ENCODE assay signal across 1 cellular context in genomic region chr19:45477216-45477615, GRCh38.
TF ChIP-seq lines count a peak whose summit lies in the region.

No MANE protein-coding gene starts in this region.

TF ChIP-seq in IMR-90, 13 proteins besides CTCF, POLR2A, EP300 and RAD21:
- TF ChIP-seq MAZ (IDR thresholded peaks at IDR 0.05; ENCODE audit: borderline replicate concordance, low read depth, low read length) (no peak), SMC3 (IDR thresholded peaks at IDR 0.05; ENCODE audit: low read depth, low read length) (no peak), RFX5 (IDR thresholded peaks at IDR 0.05; ENCODE audit: low read depth, low read length) (no peak), MXI1 (IDR thresholded peaks at IDR 0.05; ENCODE audit: borderline replicate concordance, low read depth, low read length) (no peak), BHLHE40 (IDR thresholded peaks at IDR 0.05; ENCODE audit: low read depth, low read length) (no peak), CEBPB (IDR thresholded peaks at IDR 0.05; ENCODE audit: low read depth, low read length) (no peak), RCOR1 (IDR thresholded peaks at IDR 0.05; ENCODE audit: insufficient replicate concordance, low read length) (no peak), USF2 (IDR thresholded peaks at IDR 0.05; ENCODE audit: low read depth, low read length) (no peak), FOS (IDR thresholded peaks at IDR 0.05; ENCODE audit: low read depth, low read length) (no peak), ELK1 (IDR thresholded peaks at IDR 0.05; ENCODE audit: borderline replicate concordance, low read depth, low read length) (no peak), NFE2L2 (IDR thresholded peaks at IDR 0.05; ENCODE audit: low read depth, low read length) (no peak), CHD1 (IDR thresholded peaks at IDR 0.05; ENCODE audit: low read depth, low read length) (no peak), MAFK (IDR thresholded peaks at IDR 0.05; ENCODE audit: low read depth, low read length) (no peak)
